18 cellular contexts compared by ENCODE assay signal in the genomic region with DNA sequence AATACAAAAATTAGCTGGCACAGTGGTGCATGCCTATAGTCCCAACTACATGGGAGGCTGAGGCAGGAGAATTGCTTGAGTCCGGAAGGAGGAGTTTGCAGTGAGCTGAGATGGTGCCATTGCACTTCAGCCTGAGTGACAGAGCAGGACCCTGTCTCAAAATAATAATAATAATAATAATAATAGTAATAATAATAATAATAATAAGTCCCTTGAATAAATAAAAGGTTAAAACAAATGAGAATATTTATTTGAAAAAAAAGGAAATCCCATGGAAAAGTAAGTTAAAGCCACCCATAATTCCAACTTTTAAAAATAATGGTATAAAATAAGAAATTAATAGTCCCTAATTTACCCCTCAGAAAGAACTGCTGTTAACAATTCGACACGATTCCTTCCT.
"Had no signal": no experiment of that assay in that cellular context is flagged by ENCODE, and none has a peak within 500 bp of the region (broad histone marks: within the 10 kb centered on the region; RNA-seq: fewer than 3 reads in every experiment).

No MANE protein-coding gene starts in this region.

- H3K36me3 ChIP-seq: left lung, lower lobe of right lung, ovary, spleen, uterus had no signal

- H3K4me3 ChIP-seq: left lung, lower lobe of right lung, ovary, spleen, uterus had no signal

- H3K4me1 ChIP-seq: uterus had no signal

- ATAC-seq: left lung; lower lobe of right lung; right cardiac atrium; stimulated activated effector memory CD8-positive, alpha-beta T cell treated with anti-CD3 and anti-CD28 coated beads, Interleukin-12 subunit alpha, Interleukin-12 subunit beta, amount 100 ng/mL, for 72 hours had no signal

- H3K27me3 ChIP-seq: left lung, ovary, uterus had no signal

- DNase-seq: head of caudate nucleus; hippocampal formation; kidney glomerular epithelial cell; left cardiac atrium; left lung; lower lobe of right lung; mammary epithelial cell; naive B cell; ovary; retina; right cardiac atrium; small intestine; spleen; stimulated activated CD4-positive, alpha-beta T cell treated with anti-CD3 and anti-CD28 coated beads, Interleukin-4, amount 100 ng/mL, for 24 hours; stimulated activated naive CD4-positive, alpha-beta T cell; substantia nigra; uterus had no signal

- H3K9me3 ChIP-seq: left lung, lower lobe of right lung, ovary, spleen, uterus had no signal

- H3K27ac ChIP-seq: left lung, lower lobe of right lung, ovary, spleen, uterus had no signal
